ENCODE assay signal across 27 cellular contexts in the genomic region with DNA sequence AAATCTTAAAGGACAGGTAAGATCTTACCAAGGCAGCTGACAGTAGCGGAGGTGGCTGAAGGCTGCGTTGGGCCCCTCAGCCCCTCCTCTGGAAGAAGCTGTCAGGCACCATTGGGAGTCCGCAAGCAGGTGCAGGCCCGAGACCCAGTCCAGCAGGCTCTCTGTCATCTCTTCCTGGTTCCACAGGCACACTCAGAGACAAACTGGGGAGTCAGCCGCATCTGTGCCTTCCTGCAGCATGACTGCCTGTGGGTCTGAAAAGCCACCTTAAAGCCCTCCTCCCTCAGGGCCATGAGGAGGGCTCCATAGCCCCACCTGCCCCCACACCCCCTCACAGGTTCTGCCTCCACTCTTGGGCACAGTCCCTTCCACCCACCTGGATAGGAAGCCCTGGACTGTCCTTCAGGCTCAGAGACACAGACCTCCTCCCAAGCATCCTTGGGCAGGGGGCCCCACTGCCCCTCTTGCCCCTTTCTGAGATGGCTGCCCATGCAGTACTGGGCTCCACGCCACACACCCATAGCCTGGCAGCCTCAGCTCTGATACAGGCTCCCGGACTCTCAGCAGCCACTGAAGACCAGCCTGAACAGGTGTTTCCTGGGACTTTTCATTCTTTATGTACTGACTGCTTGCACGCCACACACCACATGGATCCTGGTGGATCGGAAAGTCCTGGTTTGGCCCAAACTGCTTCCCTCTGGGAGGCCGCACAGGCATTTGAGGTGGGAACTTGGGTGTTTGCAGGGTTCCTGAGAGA.
DNase-seq lines count a peak whose midpoint lies in the region; ATAC-seq and TF ChIP-seq lines count a peak whose summit lies in the region.
"Had no signal": no experiment of that assay in that cellular context is flagged by ENCODE, and none has a peak within 500 bp of the region (broad histone marks: within the 10 kb centered on the region; RNA-seq: fewer than 3 reads in every experiment).

No MANE protein-coding gene starts in this region.

- H3K9me3 ChIP-seq in T-helper 17 cell (ENCODE audit: control insufficient read depth, low read length, poor library complexity, severe bottlenecking) = no peaks in the 10 kb centered on the region
- H3K9me3 ChIP-seq: mucosa of descending colon, right lobe of liver had no signal

- H3K27me3 Mint-ChIP-seq in osteocyte (ENCODE audit: unreplicated experiment) (no peaks in the 10 kb centered on the region), T-helper 17 cell (peaks cover 41% of the 10 kb centered on the region)

- H3K4me3 Mint-ChIP-seq in osteocyte (ENCODE audit: unreplicated experiment) = no peak overlapping the region
- H3K4me3 Mint-ChIP-seq in T-helper 17 cell = no peak overlapping the region
- H3K4me3 Mint-ChIP-seq: activated CD4-positive, alpha-beta memory T cell treated with anti-CD3 and anti-CD28 coated beads, Interleukin-2, amount 10 ng/mL, durations not matched to agents 7 days and 5 days; CD8-positive, alpha-beta T cell; central memory CD8-positive, alpha-beta T cell; nephron; stimulated activated memory B cell treated with anti-CD40 and anti-IgM and Interleukin-4, amounts not matched to agents 10 μg/mL and 1 μg/mL and 100 μg/mL, for 72 hours had no signal

- no peaks in the 10 kb centered on the region for H3K9me3 Mint-ChIP-seq in osteocyte (ENCODE audit: unreplicated experiment)
- H3K9me3 Mint-ChIP-seq: activated CD4-positive, alpha-beta memory T cell treated with anti-CD3 and anti-CD28 coated beads, Interleukin-2, amount 10 ng/mL, durations not matched to agents 7 days and 5 days; CD8-positive, alpha-beta T cell; central memory CD8-positive, alpha-beta T cell; nephron; stimulated activated memory B cell treated with anti-CD40 and anti-IgM and Interleukin-4, amounts not matched to agents 10 μg/mL and 1 μg/mL and 100 μg/mL, for 72 hours had no signal

- no peak for ATAC-seq in Right ventricle myocardium inferior
- ATAC-seq in Right ventricle myocardium superior (ENCODE audit: poor library complexity) = no peak
- no peak for ATAC-seq in T-helper 17 cell
- ATAC-seq in GM21381 (IDR thresholded peaks at IDR 0.05; ENCODE audit: unreplicated experiment) = no peak
- no peak for ATAC-seq in GM19035 (IDR thresholded peaks at IDR 0.05; ENCODE audit: unreplicated experiment)
- ATAC-seq: CD8-positive, alpha-beta T cell; GM12878; HepG2; mucosa of descending colon; right lobe of liver; stimulated activated memory B cell treated with anti-CD40 and anti-IgM and Interleukin-4, amounts not matched to agents 10 μg/mL and 1 μg/mL and 100 μg/mL, for 72 hours had no signal

- intact Hi-C loops in Right ventricle myocardium inferior (cut with DNase I) = no loop called here
- intact Hi-C loops in Right ventricle myocardium superior (cut with DNase I) = no loop called here

- no peak for TF ChIP-seq CTCF in osteocyte (IDR thresholded peaks at IDR 0.05)

- DNase-seq in Right ventricle myocardium inferior (ENCODE audit: missing footprints) = peak; percentile 45
- DNase-seq in Right ventricle myocardium superior = no peak
- peak; percentile 29 for DNase-seq in ecto neural progenitor cell (ENCODE audit: low spot score)
- DNase-seq in osteocyte (ENCODE audit: extremely low spot score, unreplicated experiment) = peak; percentile 73
- DNase-seq in T-helper 17 cell = no peak
- no peak for DNase-seq in HuH-7.5 (ENCODE audit: low spot score)
- DNase-seq: activated CD4-positive, alpha-beta memory T cell treated with anti-CD3 and anti-CD28 coated beads, Interleukin-2, amount 10 ng/mL, durations not matched to agents 7 days and 5 days; activated CD4-positive, CD25-positive, alpha-beta regulatory T cell; EL; erythroblast; kidney glomerular epithelial cell; MV-4-11; NCI-H1694 treated with DMSO at 0.1 percent for 48 hours; NCI-H2171; NCI-H524; SHP77 treated with DMSO at 0.1 percent for 48 hours; stimulated activated CD4-positive, alpha-beta T cell treated with anti-CD3 and anti-CD28 coated beads, Interleukin-4, amount 100 ng/mL, for 4 hours had no signal

- H3K36me3 Mint-ChIP-seq in osteocyte (ENCODE audit: unreplicated experiment) = peaks cover 26% of the 10 kb centered on the region
- H3K36me3 Mint-ChIP-seq in T-helper 17 cell (ENCODE audit: low read depth) = peaks cover 3% of the 10 kb centered on the region
- H3K36me3 Mint-ChIP-seq: stimulated activated memory B cell treated with anti-CD40 and anti-IgM and Interleukin-4, amounts not matched to agents 10 μg/mL and 1 μg/mL and 100 μg/mL, for 72 hours had no signal

- no peak overlapping the region for H3K27ac Mint-ChIP-seq in osteocyte (ENCODE audit: unreplicated experiment)
- no peak overlapping the region for H3K27ac Mint-ChIP-seq in T-helper 17 cell
- H3K27ac Mint-ChIP-seq: activated CD4-positive, alpha-beta memory T cell treated with anti-CD3 and anti-CD28 coated beads, Interleukin-2, amount 10 ng/mL, durations not matched to agents 7 days and 5 days; CD8-positive, alpha-beta T cell; nephron; stimulated activated memory B cell treated with anti-CD40 and anti-IgM and Interleukin-4, amounts not matched to agents 10 μg/mL and 1 μg/mL and 100 μg/mL, for 72 hours had no signal

- H3K4me1 Mint-ChIP-seq in osteocyte (ENCODE audit: unreplicated experiment) = peaks cover 34% of the 10 kb centered on the region
- peaks cover 3% of the 10 kb centered on the region for H3K4me1 Mint-ChIP-seq in T-helper 17 cell
- H3K4me1 Mint-ChIP-seq: activated CD4-positive, alpha-beta memory T cell treated with anti-CD3 and anti-CD28 coated beads, Interleukin-2, amount 10 ng/mL, durations not matched to agents 7 days and 5 days; central memory CD8-positive, alpha-beta T cell; stimulated activated memory B cell treated with anti-CD40 and anti-IgM and Interleukin-4, amounts not matched to agents 10 μg/mL and 1 μg/mL and 100 μg/mL, for 72 hours had no signal

Comparison
In these comparisons a context has a peak if more than half of its experiments do, and no peak if none do; other contexts are left out.
1. DNase-seq: peak in Right ventricle myocardium inferior (single experiment), ecto neural progenitor cell (single experiment) and osteocyte (single experiment); none in Right ventricle myocardium superior (single experiment), T-helper 17 cell (0 of 3) and HuH-7.5 (single experiment).